ENCODE assay signal across 22 cellular contexts in the genomic region with DNA sequence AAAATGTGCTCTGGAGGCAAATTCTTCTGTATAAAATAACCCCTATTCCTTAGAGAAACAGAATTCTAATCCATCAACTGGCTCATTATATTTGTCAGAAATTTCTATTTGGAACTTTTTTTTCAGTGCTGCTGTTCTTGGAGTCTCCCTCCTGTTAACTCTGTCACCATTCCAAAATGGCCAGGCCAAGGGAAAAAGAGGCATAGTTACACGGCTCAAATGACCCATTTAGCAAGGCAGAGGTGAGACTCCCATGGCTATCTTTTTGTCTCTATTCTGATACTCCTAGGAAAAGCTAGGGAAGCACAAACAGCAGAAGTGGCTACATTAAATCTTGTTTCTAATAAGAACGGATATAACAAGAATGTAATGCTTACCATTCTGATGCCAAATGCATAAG.
A peak's percentile ranks its signal among the peaks of the same experiment; 100 is the strongest.
DNase-seq lines count a peak whose midpoint lies in the region; ATAC-seq and TF ChIP-seq lines count a peak whose summit lies in the region.
"Had no signal": no experiment of that assay in that cellular context is flagged by ENCODE, and none has a peak within 500 bp of the region (broad histone marks: within the 10 kb centered on the region; RNA-seq: fewer than 3 reads in every experiment).

No MANE protein-coding gene starts in this region.

- peaks cover 0 to 40% of the 10 kb centered on the region in 2 donors for H3K4me1 ChIP-seq in right atrium auricular region
- H3K4me1 ChIP-seq in SJCRH30: peaks cover 18% of the 10 kb centered on the region

- H3K27ac Mint-ChIP-seq in stimulated activated effector memory CD8-positive, alpha-beta T cell treated with anti-CD3 and anti-CD28 coated beads, Interleukin-12 subunit alpha, Interleukin-12 subunit beta, amount 100 ng/mL, for 72 hours: peak overlapping the region; percentile 26
- H3K27ac Mint-ChIP-seq: H9 had no signal

- no peaks in the 10 kb centered on the region for H3K9me3 ChIP-seq in right atrium auricular region
- H3K9me3 ChIP-seq in SJCRH30 (replicated peaks): no peaks in the 10 kb centered on the region
- H3K9me3 ChIP-seq: upper lobe of left lung had no signal

- H3K36me3 ChIP-seq in right atrium auricular region: no peaks in the 10 kb centered on the region
- H3K36me3 ChIP-seq in SJCRH30: peaks cover 2% of the 10 kb centered on the region; the same call in 1 of the 2 replicates

- peaks cover 77% of the 10 kb centered on the region for H3K36me3 Mint-ChIP-seq in stimulated activated effector memory CD8-positive, alpha-beta T cell treated with anti-CD3 and anti-CD28 coated beads, Interleukin-12 subunit alpha, Interleukin-12 subunit beta, amount 100 ng/mL, for 72 hours

- peak; percentile 45 for DNase-seq in Ammon's horn (ENCODE audit: low spot score)
- DNase-seq in astrocyte of the hippocampus (ENCODE audit: low read depth, low spot score): peak; percentile 18
- DNase-seq in right atrium auricular region (ENCODE audit: low spot score): no peak
- no peak for DNase-seq in stimulated activated effector memory CD8-positive, alpha-beta T cell treated with anti-CD3 and anti-CD28 coated beads, Interleukin-12 subunit alpha, Interleukin-12 subunit beta, amount 100 ng/mL, for 72 hours (ENCODE audit: low spot score in 2 of 2)
- DNase-seq in NCI-H524 (lab: John Stamatoyannopoulos, UW): no peak
- DNase-seq in SJCRH30: no peak
- DNase-seq in AG08395 (ENCODE audit: low spot score): no peak
- DNase-seq: activated CD8-positive, alpha-beta T cell treated with anti-CD3 and anti-CD28 coated beads for 36 hours; activated T-cell treated with anti-CD3 and anti-CD28 coated beads, Interleukin-2, amount 50 U/mL, for 48 hours; CD4-positive, alpha-beta memory T cell; foreskin keratinocyte; H9; kidney glomerular epithelial cell; NCI-H1436 treated with DMSO at 0.1 percent for 48 hours; NCI-H2171; NCI-H774; PC-3; upper lobe of left lung had no signal

- no peaks in the 10 kb centered on the region for H3K9me3 Mint-ChIP-seq in stimulated activated effector memory CD8-positive, alpha-beta T cell treated with anti-CD3 and anti-CD28 coated beads, Interleukin-12 subunit alpha, Interleukin-12 subunit beta, amount 100 ng/mL, for 72 hours
- H3K9me3 Mint-ChIP-seq: activated CD8-positive, alpha-beta T cell treated with anti-CD3 and anti-CD28 coated beads for 36 hours; activated naive CD4-positive, alpha-beta T cell treated with anti-CD3 and anti-CD28 coated beads, Interleukin-2, amount 50 U/mL, for 72 hours; H9 had no signal

- ATAC-seq in stimulated activated effector memory CD8-positive, alpha-beta T cell treated with anti-CD3 and anti-CD28 coated beads, Interleukin-12 subunit alpha, Interleukin-12 subunit beta, amount 100 ng/mL, for 72 hours: no peak
- no peak for ATAC-seq in HG02623 (IDR thresholded peaks at IDR 0.05; ENCODE audit: unreplicated experiment)
- ATAC-seq: activated CD8-positive, alpha-beta T cell treated with anti-CD3 and anti-CD28 coated beads for 36 hours; activated naive CD4-positive, alpha-beta T cell treated with anti-CD3 and anti-CD28 coated beads, Interleukin-2, amount 50 U/mL, for 72 hours; foreskin keratinocyte; PC-3 had no signal

- H3K27ac ChIP-seq in right atrium auricular region: peak overlapping the region; percentile 32 to 85
- no peak overlapping the region for H3K27ac ChIP-seq in SJCRH30
- H3K27ac ChIP-seq: epithelial cell of prostate, foreskin keratinocyte, SK-N-MC had no signal

- peaks cover 17% of the 10 kb centered on the region for H3K4me1 Mint-ChIP-seq in stimulated activated effector memory CD8-positive, alpha-beta T cell treated with anti-CD3 and anti-CD28 coated beads, Interleukin-12 subunit alpha, Interleukin-12 subunit beta, amount 100 ng/mL, for 72 hours

- H3K4me3 ChIP-seq in right atrium auricular region (no peak overlapping the region), SJCRH30 (no peak overlapping the region)
- H3K4me3 ChIP-seq: SK-N-MC, upper lobe of left lung had no signal

- no peak overlapping the region for H3K4me3 Mint-ChIP-seq in stimulated activated effector memory CD8-positive, alpha-beta T cell treated with anti-CD3 and anti-CD28 coated beads, Interleukin-12 subunit alpha, Interleukin-12 subunit beta, amount 100 ng/mL, for 72 hours
- H3K4me3 Mint-ChIP-seq: activated CD8-positive, alpha-beta T cell treated with anti-CD3 and anti-CD28 coated beads for 36 hours; CD4-positive, alpha-beta memory T cell; H9 had no signal

- no peak for TF ChIP-seq CTCF in right atrium auricular region (IDR thresholded peaks at IDR 0.05)

- H3K27me3 ChIP-seq in right atrium auricular region: no peaks in the 10 kb centered on the region
- H3K27me3 ChIP-seq in SJCRH30: no peaks in the 10 kb centered on the region
- H3K27me3 ChIP-seq: foreskin keratinocyte, upper lobe of left lung had no signal

Comparison
In these comparisons a context has a peak if more than half of its experiments do, and no peak if none do; other contexts are left out.
1. DNase-seq: peak in Ammon's horn (single experiment) and astrocyte of the hippocampus (single experiment); none in right atrium auricular region (single experiment), stimulated activated effector memory CD8-positive, alpha-beta T cell treated with anti-CD3 and anti-CD28 coated beads, Interleukin-12 subunit alpha, Interleukin-12 subunit beta, amount 100 ng/mL, for 72 hours (0 of 2), NCI-H524 (0 of 2), SJCRH30 (0 of 2) and AG08395 (single experiment).